Comparison of ENCODE assay signal across 21 cellular contexts in the genomic region with DNA sequence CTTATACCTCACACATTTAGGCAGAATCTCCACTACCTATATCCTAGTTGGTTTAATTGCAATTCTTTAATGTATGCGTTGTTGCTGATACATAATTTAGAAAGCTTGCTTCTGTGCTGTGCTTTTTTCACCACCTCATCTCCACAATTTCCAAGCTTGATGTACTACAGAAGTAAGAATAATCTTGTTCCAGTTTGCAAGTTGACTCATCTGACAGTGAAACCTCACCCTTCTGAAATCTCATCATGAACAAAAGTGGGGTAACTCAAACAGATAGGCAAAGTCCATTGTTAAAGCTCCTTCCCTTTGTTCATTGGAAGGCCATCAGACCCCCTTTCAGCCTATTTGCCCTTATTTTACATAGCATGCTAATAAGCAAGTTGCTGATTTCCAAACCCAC. TPM values are rescaled to one million over a fixed set of nuclear protein-coding genes. Genes with fewer than 3 reads are reported as not detected.
DNase-seq lines count a peak whose midpoint lies in the region; ATAC-seq, FAIRE-seq and TF ChIP-seq lines count a peak whose summit lies in the region.
"Had no signal": no experiment of that assay in that cellular context is flagged by ENCODE, and none has a peak within 500 bp of the region (broad histone marks: within the 10 kb centered on the region; RNA-seq: fewer than 3 reads in every experiment).

No MANE protein-coding gene starts in this region.

- H3K9ac ChIP-seq in astrocyte (ENCODE audit: low read length) (no peak overlapping the region), mesenchymal stem cell (ENCODE audit: low read length) (peak overlapping the region; percentile 25)

- no peak overlapping the region for H2BK12ac ChIP-seq in mesenchymal stem cell (ENCODE audit: low read length in 2 of 2)

- H4K91ac ChIP-seq in mesenchymal stem cell (ENCODE audit: low read length) = no peak overlapping the region

- no peak overlapping the region for H2AK5ac ChIP-seq in mesenchymal stem cell (ENCODE audit: low read length, severe bottlenecking)

- H3K9me3 Mint-ChIP-seq in CD4-positive, CD25-positive, alpha-beta regulatory T cell = peaks cover 0 to 2% (median 0%) of the 10 kb centered on the region in 7 donors
- no peaks in the 10 kb centered on the region for H3K9me3 Mint-ChIP-seq in astrocyte (ENCODE audit: unreplicated experiment)
- H3K9me3 Mint-ChIP-seq: activated naive CD8-positive, alpha-beta T cell treated with anti-CD3 and anti-CD28 coated beads, Interleukin-2, amount 10 ng/mL, durations not matched to agents 7 days and 5 days had no signal

- H3K23ac ChIP-seq in mesenchymal stem cell (ENCODE audit: low read length in 2 of 2) = no peak overlapping the region

- FAIRE-seq in GM19239 (lab: Jason Lieb, UNC) (peak; percentile 48), astrocyte (lab: Jason Lieb, UNC) (no peak)
- FAIRE-seq: endometrium, H1, TTC549 had no signal

- no peaks in the 10 kb centered on the region for H3K27me3 ChIP-seq in CD4-positive, CD25-positive, alpha-beta regulatory T cell (ENCODE audit: control insufficient read depth, insufficient read depth, low read length)
- H3K27me3 ChIP-seq in astrocyte (ENCODE audit: insufficient read depth, low read length) = no peaks in the 10 kb centered on the region
- no peaks in the 10 kb centered on the region for H3K27me3 ChIP-seq in mesenchymal stem cell (ENCODE audit: control insufficient read depth in 1 of 2, insufficient read depth in 1 of 2, low read length in 2 of 2)

- H4K20me1 ChIP-seq in astrocyte (ENCODE audit: insufficient read depth, low read length) = peaks cover 83% of the 10 kb centered on the region

- H2BK5ac ChIP-seq in mesenchymal stem cell (ENCODE audit: low read depth, low read length, poor library complexity, severe bottlenecking) = no peak overlapping the region

- no peak for TF ChIP-seq CTCF in astrocyte (IDR thresholded peaks at IDR 0.05; ENCODE audit: insufficient read depth, low read depth, low read length)

- peak overlapping the region; percentile 61 for H3K4me2 ChIP-seq in astrocyte (ENCODE audit: low read length)
- H3K4me2 ChIP-seq in mesenchymal stem cell (ENCODE audit: low read length, poor library complexity, severe bottlenecking) = no peak overlapping the region
- H3K4me2 ChIP-seq: PC-9 had no signal

- peaks cover 35% of the 10 kb centered on the region for H3K36me3 Mint-ChIP-seq in CD4-positive, CD25-positive, alpha-beta regulatory T cell
- peaks cover 20% of the 10 kb centered on the region for H3K36me3 Mint-ChIP-seq in astrocyte (ENCODE audit: low read depth, unreplicated experiment)

- ATAC-seq in CD4-positive, CD25-positive, alpha-beta regulatory T cell (ENCODE audit: low read depth in 2 of 2) = no peak
- ATAC-seq in HG02970 (IDR thresholded peaks at IDR 0.05; ENCODE audit: low FRiP score, unreplicated experiment) = no peak
- ATAC-seq: naive thymus-derived CD8-positive, alpha-beta T cell had no signal

- H3K18ac ChIP-seq in mesenchymal stem cell (ENCODE audit: low read depth in 1 of 2, low read length in 2 of 2) = no peak overlapping the region

- H3K9me3 ChIP-seq in CD4-positive, CD25-positive, alpha-beta regulatory T cell (ENCODE audit: control insufficient read depth in 2 of 2, low read length in 2 of 2) = no peaks in the 10 kb centered on the region
- no peaks in the 10 kb centered on the region for H3K9me3 ChIP-seq in astrocyte (ENCODE audit: insufficient read depth, low read depth, low read length)
- H3K9me3 ChIP-seq in mesenchymal stem cell (ENCODE audit: control insufficient read depth, low read length) = no peaks in the 10 kb centered on the region
- H3K9me3 ChIP-seq: thoracic aorta had no signal

- H2BK120ac ChIP-seq in mesenchymal stem cell (ENCODE audit: low read depth, low read length) = no peak overlapping the region

- H3K27ac Mint-ChIP-seq in CD4-positive, CD25-positive, alpha-beta regulatory T cell = peak overlapping the region in 2 of 3 donors; percentile 78 to 81
- H3K27ac Mint-ChIP-seq in astrocyte (ENCODE audit: unreplicated experiment) = peak overlapping the region; percentile 8
- H3K27ac Mint-ChIP-seq: activated naive CD8-positive, alpha-beta T cell treated with anti-CD3 and anti-CD28 coated beads, Interleukin-2, amount 10 ng/mL, durations not matched to agents 7 days and 5 days had no signal

- no peak overlapping the region for H2BK15ac ChIP-seq in mesenchymal stem cell (ENCODE audit: low read depth, poor library complexity, severe bottlenecking)

- no peak overlapping the region for H3K27ac ChIP-seq in CD4-positive, CD25-positive, alpha-beta regulatory T cell (ENCODE audit: insufficient read depth, low read length, poor library complexity, severe bottlenecking)
- peak overlapping the region; percentile 48 for H3K27ac ChIP-seq in astrocyte (ENCODE audit: low read depth, low read length)
- H3K27ac ChIP-seq in mesenchymal stem cell (ENCODE audit: low read length, poor library complexity, severe bottlenecking) = no peak overlapping the region
- H3K27ac ChIP-seq: C4-2B, PC-9, thoracic aorta had no signal

- peaks cover 3% of the 10 kb centered on the region for H3K4me1 ChIP-seq in CD4-positive, CD25-positive, alpha-beta regulatory T cell (ENCODE audit: control insufficient read depth, insufficient read depth, low read length, poor library complexity, severe bottlenecking)
- H3K4me1 ChIP-seq in astrocyte (ENCODE audit: insufficient read depth, low read length) = peaks cover 10% of the 10 kb centered on the region
- H3K4me1 ChIP-seq in mesenchymal stem cell (ENCODE audit: control insufficient read depth, insufficient read depth, low read depth, low read length) = peaks cover 5% of the 10 kb centered on the region

- H2AFZ ChIP-seq in astrocyte (ENCODE audit: low read depth, low read length) = no peak overlapping the region
- H2AFZ ChIP-seq in mesenchymal stem cell (ENCODE audit: low read depth, low read length) = no peak overlapping the region
- H2AFZ ChIP-seq: PC-9 had no signal

- no peak overlapping the region for H3K4me3 ChIP-seq in CD4-positive, CD25-positive, alpha-beta regulatory T cell (ENCODE audit: low read depth, low read length)
- H3K4me3 ChIP-seq in astrocyte (ENCODE audit: insufficient read depth, low read depth, low read length) (no peak overlapping the region), mesenchymal stem cell (ENCODE audit: insufficient read depth in 1 of 2, low read depth in 1 of 2, low read length in 2 of 2) (peak overlapping the region in 1 of 2 experiments; percentile 44)
- H3K4me3 ChIP-seq: PC-9, thoracic aorta had no signal

- DNase-seq in CD4-positive, CD25-positive, alpha-beta regulatory T cell = peak in 1 of 3 donors; percentile 15
- no peak for DNase-seq in GM19239 (ENCODE audit: insufficient read length, low spot score)
- peak; percentile 23 for DNase-seq in astrocyte (ENCODE audit: low read depth)
- peak; percentile 23 for DNase-seq in mesenchymal stem cell
- no peak for DNase-seq in NCI-H345 treated with DMSO at 0.1 percent for 48 hours (lab: John Stamatoyannopoulos, UW; ENCODE audit: unreplicated experiment)
- no peak for DNase-seq in NCI-H510A treated with DMSO at 0.1 percent for 48 hours (lab: John Stamatoyannopoulos, UW)
- DNase-seq: activated CD8-positive, alpha-beta memory T cell treated with anti-CD3 and anti-CD28 coated beads for 24 hours; activated naive CD8-positive, alpha-beta T cell treated with anti-CD3 and anti-CD28 coated beads, Interleukin-2, amount 10 ng/mL, durations not matched to agents 7 days and 5 days; central memory CD4-positive, alpha-beta T cell; DMS79; naive thymus-derived CD8-positive, alpha-beta T cell; NCI-H2029 treated with DMSO at 0.1 percent for 48 hours; NCI-H526 treated with DMSO at 0.1 percent for 48 hours; PC-9 had no signal

- peaks cover 33% of the 10 kb centered on the region for H3K79me1 ChIP-seq in mesenchymal stem cell (replicated peaks; ENCODE audit: low read length, poor library complexity, severe bottlenecking)

- peaks cover 41% of the 10 kb centered on the region for H3K36me3 ChIP-seq in CD4-positive, CD25-positive, alpha-beta regulatory T cell (ENCODE audit: control insufficient read depth, insufficient read depth, low read length)
- H3K36me3 ChIP-seq in astrocyte (ENCODE audit: insufficient read depth, low read length) (peaks cover 13% of the 10 kb centered on the region), mesenchymal stem cell (ENCODE audit: control insufficient read depth in 1 of 2, insufficient read depth in 2 of 2, low read depth in 1 of 2, low read length in 2 of 2) (peaks cover 22 to 36% of the 10 kb centered on the region in 2 experiments)

- WGBS in mesenchymal stem cell = 100% methylated on average over 1 of the region's 1 CpG

- H3K14ac ChIP-seq in mesenchymal stem cell (ENCODE audit: low read length in 2 of 2) = no peak overlapping the region

- H3K4ac ChIP-seq in mesenchymal stem cell (ENCODE audit: low read depth in 1 of 2, low read length in 2 of 2) = no peak overlapping the region

- H3K4me1 Mint-ChIP-seq in CD4-positive, CD25-positive, alpha-beta regulatory T cell = peaks cover 26 to 50% (median 37%) of the 10 kb centered on the region in 4 donors
- peaks cover 17% of the 10 kb centered on the region for H3K4me1 Mint-ChIP-seq in astrocyte (ENCODE audit: low read depth, unreplicated experiment)

- peaks cover 70% of the 10 kb centered on the region for H3K79me2 ChIP-seq in astrocyte (ENCODE audit: insufficient read depth, low read length)

- peak overlapping the region in 1 of 4 donors; percentile 15 for H3K4me3 Mint-ChIP-seq in CD4-positive, CD25-positive, alpha-beta regulatory T cell
- H3K4me3 Mint-ChIP-seq in astrocyte (ENCODE audit: unreplicated experiment) = no peak overlapping the region
- H3K4me3 Mint-ChIP-seq: activated naive CD8-positive, alpha-beta T cell treated with anti-CD3 and anti-CD28 coated beads, Interleukin-2, amount 10 ng/mL, durations not matched to agents 7 days and 5 days; naive thymus-derived CD8-positive, alpha-beta T cell had no signal

- H3K27me3 Mint-ChIP-seq in CD4-positive, CD25-positive, alpha-beta regulatory T cell = no peaks in the 10 kb centered on the region
- H3K27me3 Mint-ChIP-seq in astrocyte (ENCODE audit: low read depth, unreplicated experiment) = no peaks in the 10 kb centered on the region
- H3K27me3 Mint-ChIP-seq: activated naive CD8-positive, alpha-beta T cell treated with anti-CD3 and anti-CD28 coated beads, Interleukin-2, amount 10 ng/mL, durations not matched to agents 7 days and 5 days; naive thymus-derived CD8-positive, alpha-beta T cell had no signal

- no peak overlapping the region for H4K8ac ChIP-seq in mesenchymal stem cell (ENCODE audit: low read length)

RNA-seq across cellular contexts. Expression of a gene that starts 13.6 kb away (rescaled TPM):
- total RNA-seq in CD4-positive, CD25-positive, alpha-beta regulatory T cell = 53.1 TPM
- polyA plus RNA-seq in CD4-positive, CD25-positive, alpha-beta regulatory T cell = 10 to 100 TPM; 77.3 to 86.4 (median 85.1) TPM
- 73.2 and 74.0 TPM in 2 replicates for total RNA-seq in astrocyte
- polyA plus RNA-seq in mesenchymal stem cell (2013, experiment 1 of 2) = 48.3 TPM
- polyA plus RNA-seq in mesenchymal stem cell (2013, experiment 2 of 2) = 48.7 TPM

RNA-seq across cellular contexts. Expression of a gene that starts 23.9 kb away (rescaled TPM):
- total RNA-seq in CD4-positive, CD25-positive, alpha-beta regulatory T cell = not detected
- polyA plus RNA-seq in CD4-positive, CD25-positive, alpha-beta regulatory T cell = under 1 TPM in 3 of 4 donors, not detected in 1; 0.09 to 0.22 (median 0.17) TPM
- total RNA-seq in astrocyte = 0.43 TPM in 1 of 2 replicates, not detected in the other
- not detected for polyA plus RNA-seq in mesenchymal stem cell (2013, experiment 1 of 2)
- not detected for polyA plus RNA-seq in mesenchymal stem cell (2013, experiment 2 of 2)
- total RNA-seq: activated naive CD8-positive, alpha-beta T cell treated with anti-CD3 and anti-CD28 coated beads, Interleukin-2, amount 10 ng/mL, durations not matched to agents 7 days and 5 days; lower leg skin; naive thymus-derived CD8-positive, alpha-beta T cell; PC-9 had no signal
- polyA plus RNA-seq: naive thymus-derived CD8-positive, alpha-beta T cell had no signal

RNA-seq across cellular contexts. Expression of a gene that starts 35.1 kb away (rescaled TPM):
- 2.3 TPM for total RNA-seq in CD4-positive, CD25-positive, alpha-beta regulatory T cell
- polyA plus RNA-seq in CD4-positive, CD25-positive, alpha-beta regulatory T cell = 1 to 10 TPM in 3 of 4 donors, under 1 TPM in 1; 0.93 to 3.1 (median 1.8) TPM
- 7.4 and 7.8 TPM in 2 replicates for total RNA-seq in astrocyte
- polyA plus RNA-seq in mesenchymal stem cell (2013, experiment 1 of 2) = 15.0 TPM
- polyA plus RNA-seq in mesenchymal stem cell (2013, experiment 2 of 2) = 16.2 TPM

Comparison
In these comparisons a context has a peak if more than half of its experiments do, and no peak if none do; other contexts are left out.
1. DNase-seq: peak in astrocyte (single experiment) and mesenchymal stem cell (single experiment); none in GM19239 (single experiment), NCI-H345 treated with DMSO at 0.1 percent for 48 hours (single experiment) and NCI-H510A treated with DMSO at 0.1 percent for 48 hours (single experiment).